In genomic region chr1:10179408-10179685, GRCh38 we compare ENCODE assay signal across 1 cellular context.
TF ChIP-seq lines count a peak whose summit lies in the region.

No MANE protein-coding gene starts in this region.

TF ChIP-seq in neural cell, 6 proteins besides CTCF, POLR2A, EP300 and RAD21 (continued from another document):
- no peak for TF ChIP-seq REST (IDR thresholded peaks at IDR 0.05; ENCODE audit: borderline replicate concordance)
- no peak for TF ChIP-seq TAF1 (IDR thresholded peaks at IDR 0.05; ENCODE audit: low read depth)
- TF ChIP-seq POLR2AphosphoS5 (IDR thresholded peaks at IDR 0.05) = no peak
